In the genomic region with DNA sequence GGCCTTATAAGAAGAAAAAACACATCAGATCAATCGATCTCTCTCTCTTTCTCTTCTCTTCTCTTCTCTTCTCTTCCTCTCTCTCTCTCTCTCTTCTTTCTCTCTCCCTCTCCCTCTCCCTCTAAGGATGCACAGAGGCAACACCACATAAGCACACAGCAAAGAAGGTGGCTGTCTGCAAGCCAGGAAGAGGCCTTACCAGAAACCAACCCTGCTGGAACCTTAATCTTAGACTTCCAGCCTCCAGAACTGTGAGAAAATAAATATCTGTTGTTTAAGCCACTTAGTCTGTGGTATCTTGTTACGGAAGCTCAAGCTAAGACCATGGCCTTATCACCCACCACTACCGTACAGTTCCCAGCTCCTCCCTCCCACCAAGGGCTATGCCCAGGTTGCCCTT, we compare ENCODE assay signal across 1 cellular context.
TF ChIP-seq lines count a peak whose summit lies in the region.

No MANE protein-coding gene starts in this region.

TF ChIP-seq in GM23338, 12 proteins besides CTCF, POLR2A, EP300 and RAD21 (continued from another document):
- TF ChIP-seq, protein P1, sequence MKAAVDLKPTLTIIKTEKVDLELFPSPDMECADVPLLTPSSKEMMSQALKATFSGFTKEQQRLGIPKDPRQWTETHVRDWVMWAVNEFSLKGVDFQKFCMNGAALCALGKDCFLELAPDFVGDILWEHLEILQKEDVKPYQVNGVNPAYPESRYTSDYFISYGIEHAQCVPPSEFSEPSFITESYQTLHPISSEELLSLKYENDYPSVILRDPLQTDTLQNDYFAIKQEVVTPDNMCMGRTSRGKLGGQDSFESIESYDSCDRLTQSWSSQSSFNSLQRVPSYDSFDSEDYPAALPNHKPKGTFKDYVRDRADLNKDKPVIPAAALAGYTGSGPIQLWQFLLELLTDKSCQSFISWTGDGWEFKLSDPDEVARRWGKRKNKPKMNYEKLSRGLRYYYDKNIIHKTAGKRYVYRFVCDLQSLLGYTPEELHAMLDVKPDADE (IDR thresholded peaks at IDR 0.05) = no peak
- TF ChIP-seq, protein P2, sequence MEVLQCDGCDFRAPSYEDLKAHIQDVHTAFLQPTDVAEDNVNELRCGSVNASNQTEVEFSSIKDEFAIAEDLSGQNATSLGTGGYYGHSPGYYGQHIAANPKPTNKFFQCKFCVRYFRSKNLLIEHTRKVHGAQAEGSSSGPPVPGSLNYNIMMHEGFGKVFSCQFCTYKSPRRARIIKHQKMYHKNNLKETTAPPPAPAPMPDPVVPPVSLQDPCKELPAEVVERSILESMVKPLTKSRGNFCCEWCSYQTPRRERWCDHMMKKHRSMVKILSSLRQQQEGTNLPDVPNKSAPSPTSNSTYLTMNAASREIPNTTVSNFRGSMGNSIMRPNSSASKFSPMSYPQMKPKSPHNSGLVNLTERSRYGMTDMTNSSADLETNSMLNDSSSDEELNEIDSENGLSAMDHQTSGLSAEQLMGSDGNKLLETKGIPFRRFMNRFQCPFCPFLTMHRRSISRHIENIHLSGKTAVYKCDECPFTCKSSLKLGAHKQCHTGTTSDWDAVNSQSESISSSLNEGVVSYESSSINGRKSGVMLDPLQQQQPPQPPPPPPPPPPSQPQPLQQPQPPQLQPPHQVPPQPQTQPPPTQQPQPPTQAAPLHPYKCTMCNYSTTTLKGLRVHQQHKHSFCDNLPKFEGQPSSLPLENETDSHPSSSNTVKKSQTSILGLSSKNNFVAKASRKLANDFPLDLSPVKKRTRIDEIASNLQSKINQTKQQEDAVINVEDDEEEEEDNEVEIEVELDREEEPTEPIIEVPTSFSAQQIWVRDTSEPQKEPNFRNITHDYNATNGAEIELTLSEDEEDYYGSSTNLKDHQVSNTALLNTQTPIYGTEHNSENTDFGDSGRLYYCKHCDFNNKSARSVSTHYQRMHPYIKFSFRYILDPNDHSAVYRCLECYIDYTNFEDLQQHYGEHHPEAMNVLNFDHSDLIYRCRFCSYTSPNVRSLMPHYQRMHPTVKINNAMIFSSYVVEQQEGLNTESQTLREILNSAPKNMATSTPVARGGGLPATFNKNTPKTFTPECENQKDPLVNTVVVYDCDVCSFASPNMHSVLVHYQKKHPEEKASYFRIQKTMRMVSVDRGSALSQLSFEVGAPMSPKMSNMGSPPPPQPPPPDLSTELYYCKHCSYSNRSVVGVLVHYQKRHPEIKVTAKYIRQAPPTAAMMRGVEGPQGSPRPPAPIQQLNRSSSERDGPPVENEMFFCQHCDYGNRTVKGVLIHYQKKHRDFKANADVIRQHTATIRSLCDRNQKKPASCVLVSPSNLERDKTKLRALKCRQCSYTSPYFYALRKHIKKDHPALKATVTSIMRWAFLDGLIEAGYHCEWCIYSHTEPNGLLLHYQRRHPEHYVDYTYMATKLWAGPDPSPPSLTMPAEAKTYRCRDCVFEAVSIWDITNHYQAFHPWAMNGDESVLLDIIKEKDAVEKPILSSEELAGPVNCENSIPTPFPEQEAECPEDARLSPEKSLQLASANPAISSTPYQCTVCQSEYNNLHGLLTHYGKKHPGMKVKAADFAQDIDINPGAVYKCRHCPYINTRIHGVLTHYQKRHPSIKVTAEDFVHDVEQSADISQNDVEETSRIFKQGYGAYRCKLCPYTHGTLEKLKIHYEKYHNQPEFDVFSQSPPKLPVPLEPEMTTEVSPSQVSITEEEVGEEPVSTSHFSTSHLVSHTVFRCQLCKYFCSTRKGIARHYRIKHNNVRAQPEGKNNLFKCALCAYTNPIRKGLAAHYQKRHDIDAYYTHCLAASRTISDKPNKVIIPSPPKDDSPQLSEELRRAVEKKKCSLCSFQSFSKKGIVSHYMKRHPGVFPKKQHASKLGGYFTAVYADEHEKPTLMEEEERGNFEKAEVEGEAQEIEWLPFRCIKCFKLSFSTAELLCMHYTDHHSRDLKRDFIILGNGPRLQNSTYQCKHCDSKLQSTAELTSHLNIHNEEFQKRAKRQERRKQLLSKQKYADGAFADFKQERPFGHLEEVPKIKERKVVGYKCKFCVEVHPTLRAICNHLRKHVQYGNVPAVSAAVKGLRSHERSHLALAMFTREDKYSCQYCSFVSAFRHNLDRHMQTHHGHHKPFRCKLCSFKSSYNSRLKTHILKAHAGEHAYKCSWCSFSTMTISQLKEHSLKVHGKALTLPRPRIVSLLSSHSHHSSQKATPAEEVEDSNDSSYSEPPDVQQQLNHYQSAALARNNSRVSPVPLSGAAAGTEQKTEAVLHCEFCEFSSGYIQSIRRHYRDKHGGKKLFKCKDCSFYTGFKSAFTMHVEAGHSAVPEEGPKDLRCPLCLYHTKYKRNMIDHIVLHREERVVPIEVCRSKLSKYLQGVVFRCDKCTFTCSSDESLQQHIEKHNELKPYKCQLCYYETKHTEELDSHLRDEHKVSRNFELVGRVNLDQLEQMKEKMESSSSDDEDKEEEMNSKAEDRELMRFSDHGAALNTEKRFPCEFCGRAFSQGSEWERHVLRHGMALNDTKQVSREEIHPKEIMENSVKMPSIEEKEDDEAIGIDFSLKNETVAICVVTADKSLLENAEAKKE (CRISPR knock-in tag; IDR thresholded peaks at IDR 0.05) = no peak
- no peak for TF ChIP-seq STAT1 (IDR thresholded peaks at IDR 0.05; ENCODE audit: unreplicated experiment)
- TF ChIP-seq EZH2 (IDR thresholded peaks at IDR 0.05; ENCODE audit: low read depth, unreplicated experiment) = no peak
- TF ChIP-seq CREB1 (CRISPR knock-in tag; IDR thresholded peaks at IDR 0.05; ENCODE audit: low read depth) = no peak
- TF ChIP-seq, protein P3, sequence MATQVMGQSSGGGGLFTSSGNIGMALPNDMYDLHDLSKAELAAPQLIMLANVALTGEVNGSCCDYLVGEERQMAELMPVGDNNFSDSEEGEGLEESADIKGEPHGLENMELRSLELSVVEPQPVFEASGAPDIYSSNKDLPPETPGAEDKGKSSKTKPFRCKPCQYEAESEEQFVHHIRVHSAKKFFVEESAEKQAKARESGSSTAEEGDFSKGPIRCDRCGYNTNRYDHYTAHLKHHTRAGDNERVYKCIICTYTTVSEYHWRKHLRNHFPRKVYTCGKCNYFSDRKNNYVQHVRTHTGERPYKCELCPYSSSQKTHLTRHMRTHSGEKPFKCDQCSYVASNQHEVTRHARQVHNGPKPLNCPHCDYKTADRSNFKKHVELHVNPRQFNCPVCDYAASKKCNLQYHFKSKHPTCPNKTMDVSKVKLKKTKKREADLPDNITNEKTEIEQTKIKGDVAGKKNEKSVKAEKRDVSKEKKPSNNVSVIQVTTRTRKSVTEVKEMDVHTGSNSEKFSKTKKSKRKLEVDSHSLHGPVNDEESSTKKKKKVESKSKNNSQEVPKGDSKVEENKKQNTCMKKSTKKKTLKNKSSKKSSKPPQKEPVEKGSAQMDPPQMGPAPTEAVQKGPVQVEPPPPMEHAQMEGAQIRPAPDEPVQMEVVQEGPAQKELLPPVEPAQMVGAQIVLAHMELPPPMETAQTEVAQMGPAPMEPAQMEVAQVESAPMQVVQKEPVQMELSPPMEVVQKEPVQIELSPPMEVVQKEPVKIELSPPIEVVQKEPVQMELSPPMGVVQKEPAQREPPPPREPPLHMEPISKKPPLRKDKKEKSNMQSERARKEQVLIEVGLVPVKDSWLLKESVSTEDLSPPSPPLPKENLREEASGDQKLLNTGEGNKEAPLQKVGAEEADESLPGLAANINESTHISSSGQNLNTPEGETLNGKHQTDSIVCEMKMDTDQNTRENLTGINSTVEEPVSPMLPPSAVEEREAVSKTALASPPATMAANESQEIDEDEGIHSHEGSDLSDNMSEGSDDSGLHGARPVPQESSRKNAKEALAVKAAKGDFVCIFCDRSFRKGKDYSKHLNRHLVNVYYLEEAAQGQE (IDR thresholded peaks at IDR 0.05; ENCODE audit: unreplicated experiment) = no peak
- no peak for TF ChIP-seq POLR2AphosphoS5 (IDR thresholded peaks at IDR 0.05; ENCODE audit: low read depth)
- no peak for TF ChIP-seq NANOG (IDR thresholded peaks at IDR 0.05; ENCODE audit: borderline replicate concordance)
